In the genomic region with DNA sequence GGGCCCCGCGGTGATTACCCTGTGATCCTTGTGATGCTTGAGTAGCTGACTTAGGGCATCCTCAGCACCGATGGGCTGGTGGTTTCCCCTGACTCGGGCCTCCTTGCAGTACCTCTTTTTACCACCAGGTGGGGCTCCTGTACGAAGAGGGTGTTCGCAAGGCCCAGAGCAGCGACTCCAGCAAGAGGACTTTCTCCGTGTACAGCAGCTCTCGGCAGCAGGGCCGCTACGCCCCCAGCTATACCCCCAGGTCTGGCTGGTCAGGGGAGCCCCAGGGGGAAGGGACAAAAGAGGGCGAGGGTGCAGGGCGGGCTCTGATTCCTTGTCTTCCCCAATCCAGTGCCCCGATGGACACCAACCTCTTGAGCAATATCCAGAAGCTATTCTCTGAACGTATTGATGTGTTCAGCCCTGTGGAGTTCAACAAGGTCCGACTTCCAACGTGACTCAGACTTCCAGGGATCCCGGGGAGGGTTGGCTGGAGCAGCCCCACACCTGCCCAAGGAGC, we compare ENCODE assay signal across 8 cellular contexts. TPM values are rescaled to one million over a fixed set of nuclear protein-coding genes. Genes with fewer than 3 reads are reported as not detected.
DNase-seq lines count a peak whose midpoint lies in the region; ATAC-seq and TF ChIP-seq lines count a peak whose summit lies in the region.

No MANE protein-coding gene starts in this region.

- peak overlapping the region; percentile 54 for H3K27ac ChIP-seq in neutrophil

- H3K36me3 ChIP-seq in neutrophil, result peaks cover 30% of the 10 kb centered on the region

- H3K4me1 Mint-ChIP-seq in activated T-helper 2 cell treated with anti-CD3 and anti-CD28 coated beads, Interferon-gamma antibody, Interleukin-2, Interleukin-4, amounts not matched to agents 10 μg/mL and 5 μg/mL and 100 μg/mL, durations not matched to agents 14 hours and 24 hours and 36 hours (ENCODE audit: low read depth), result peaks cover 25% of the 10 kb centered on the region

- intact Hi-C loops in activated T-helper 2 cell treated with anti-CD3 and anti-CD28 coated beads, Interferon-gamma antibody, Interleukin-2, Interleukin-4, amounts not matched to agents 10 μg/mL and 5 μg/mL and 100 μg/mL, durations not matched to agents 14 hours and 24 hours and 36 hours (cut with micrococcal nuclease), result loop anchor here (2.0 to 10.0 kb wide), 7 partner anchors 14 to 464 kb away; partner anchors contain the start of genes ATG2A, CDCA5, DPF2 and EHBP1L1

- peaks cover 29% of the 10 kb centered on the region for H3K27me3 ChIP-seq in neutrophil

- no peak overlapping the region for H3K27ac Mint-ChIP-seq in activated T-helper 2 cell treated with anti-CD3 and anti-CD28 coated beads, Interferon-gamma antibody, Interleukin-2, Interleukin-4, amounts not matched to agents 10 μg/mL and 5 μg/mL and 100 μg/mL, durations not matched to agents 14 hours and 24 hours and 36 hours

- H3K9me3 ChIP-seq in neutrophil, result no peaks in the 10 kb centered on the region

- peaks cover 26% of the 10 kb centered on the region for H3K36me3 Mint-ChIP-seq in activated T-helper 2 cell treated with anti-CD3 and anti-CD28 coated beads, Interferon-gamma antibody, Interleukin-2, Interleukin-4, amounts not matched to agents 10 μg/mL and 5 μg/mL and 100 μg/mL, durations not matched to agents 14 hours and 24 hours and 36 hours (ENCODE audit: low read depth)

- no peaks in the 10 kb centered on the region for H3K9me3 Mint-ChIP-seq in activated T-helper 2 cell treated with anti-CD3 and anti-CD28 coated beads, Interferon-gamma antibody, Interleukin-2, Interleukin-4, amounts not matched to agents 10 μg/mL and 5 μg/mL and 100 μg/mL, durations not matched to agents 14 hours and 24 hours and 36 hours

- H3K27me3 Mint-ChIP-seq in activated T-helper 2 cell treated with anti-CD3 and anti-CD28 coated beads, Interferon-gamma antibody, Interleukin-2, Interleukin-4, amounts not matched to agents 10 μg/mL and 5 μg/mL and 100 μg/mL, durations not matched to agents 14 hours and 24 hours and 36 hours (ENCODE audit: low read depth), result no peaks in the 10 kb centered on the region

- peaks cover 35 to 36% of the 10 kb centered on the region in 2 experiments for H3K4me1 ChIP-seq in neutrophil (ENCODE audit: control insufficient read depth in 1 of 2, insufficient read depth in 1 of 2, low read depth in 1 of 2, low read length in 1 of 2)

- DNase-seq in GM12864 (ENCODE audit: low read depth) (peak; percentile 61), MV-4-11 (lab: John Stamatoyannopoulos, UW) (peak; percentile 72), SIG-M5 (lab: John Stamatoyannopoulos, UW) (peak; percentile 39), fibroblast of pulmonary artery (ENCODE audit: low read depth) (peak; percentile 84), stromal cell of bone marrow (ENCODE audit: low read depth) (peak; percentile 54)
- DNase-seq in activated T-helper 2 cell treated with anti-CD3 and anti-CD28 coated beads, Interferon-gamma antibody, Interleukin-2, Interleukin-4, amounts not matched to agents 10 μg/mL and 5 μg/mL and 100 μg/mL, durations not matched to agents 14 hours and 24 hours and 36 hours (ENCODE audit: low spot score), result peak; percentile 90

- H3K4me3 ChIP-seq in GM12864 (ENCODE audit: low read depth, low read length), result no peak overlapping the region
- H3K4me3 ChIP-seq in fibroblast of pulmonary artery (replicated peaks; ENCODE audit: low read depth, low read length), result no peak overlapping the region
- H3K4me3 ChIP-seq in neutrophil (ENCODE audit: low read depth in 1 of 2, low read length in 1 of 2), result peak overlapping the region in 1 of 2 experiments; percentile 41

- H3K4me3 Mint-ChIP-seq in activated T-helper 2 cell treated with anti-CD3 and anti-CD28 coated beads, Interferon-gamma antibody, Interleukin-2, Interleukin-4, amounts not matched to agents 10 μg/mL and 5 μg/mL and 100 μg/mL, durations not matched to agents 14 hours and 24 hours and 36 hours (ENCODE audit: low read depth), result no peak overlapping the region

- TF ChIP-seq CTCF in GM12864 (IDR thresholded peaks at IDR 0.05; ENCODE audit: low read depth, low read length, missing control alignments) (peak; percentile 98), fibroblast of pulmonary artery (IDR thresholded peaks at IDR 0.05; ENCODE audit: low read length, missing control alignments) (peak; percentile 94), neutrophil (IDR thresholded peaks at IDR 0.05) (peak; percentile 98)

- no peak for ATAC-seq in GM21528 (IDR thresholded peaks at IDR 0.05; ENCODE audit: low FRiP score, unreplicated experiment)

RNA-seq across cellular contexts. Expression of gene TM7SF2, which starts 1.3 kb away (rescaled TPM):
- 34.4 and 36.9 TPM in 2 replicates for total RNA-seq in activated T-helper 2 cell treated with anti-CD3 and anti-CD28 coated beads, Interferon-gamma antibody, Interleukin-2, Interleukin-4, amounts not matched to agents 10 μg/mL and 5 μg/mL and 100 μg/mL, durations not matched to agents 14 hours and 24 hours and 36 hours

RNA-seq across cellular contexts. Expression of gene ZNHIT2, which starts 7.1 kb away (rescaled TPM):
- total RNA-seq in activated T-helper 2 cell treated with anti-CD3 and anti-CD28 coated beads, Interferon-gamma antibody, Interleukin-2, Interleukin-4, amounts not matched to agents 10 μg/mL and 5 μg/mL and 100 μg/mL, durations not matched to agents 14 hours and 24 hours and 36 hours, result 11.3 and 12.8 TPM in 2 replicates

RNA-seq across cellular contexts. Expression of gene FAU, which starts 11.5 kb away (rescaled TPM):
- 1,016 and 1,034 TPM in 2 replicates for total RNA-seq in activated T-helper 2 cell treated with anti-CD3 and anti-CD28 coated beads, Interferon-gamma antibody, Interleukin-2, Interleukin-4, amounts not matched to agents 10 μg/mL and 5 μg/mL and 100 μg/mL, durations not matched to agents 14 hours and 24 hours and 36 hours

RNA-seq across cellular contexts. Expression of gene MRPL49, which starts 11.7 kb away (rescaled TPM):
- total RNA-seq in activated T-helper 2 cell treated with anti-CD3 and anti-CD28 coated beads, Interferon-gamma antibody, Interleukin-2, Interleukin-4, amounts not matched to agents 10 μg/mL and 5 μg/mL and 100 μg/mL, durations not matched to agents 14 hours and 24 hours and 36 hours, result 66.6 and 67.1 TPM in 2 replicates

RNA-seq across cellular contexts. Expression of gene VPS51, which starts 14.4 kb away (rescaled TPM):
- total RNA-seq in activated T-helper 2 cell treated with anti-CD3 and anti-CD28 coated beads, Interferon-gamma antibody, Interleukin-2, Interleukin-4, amounts not matched to agents 10 μg/mL and 5 μg/mL and 100 μg/mL, durations not matched to agents 14 hours and 24 hours and 36 hours, result 121 and 133 TPM in 2 replicates

Comparison
In these comparisons a context has a peak if more than half of its experiments do, and no peak if none do; other contexts are left out.
1. DNase-seq: peak in every context shown above with its lines; median percentile 90 in activated T-helper 2 cell treated with anti-CD3 and anti-CD28 coated beads, Interferon-gamma antibody, Interleukin-2, Interleukin-4, amounts not matched to agents 10 μg/mL and 5 μg/mL and 100 μg/mL, durations not matched to agents 14 hours and 24 hours and 36 hours; 84 in fibroblast of pulmonary artery; 72 in MV-4-11; 61 in GM12864; 54 in stromal cell of bone marrow; 39 in SIG-M5.